ENCODE assay signal across 19 cellular contexts in genomic region chrX:69317721-69318120, GRCh38.
"Had no signal": no experiment of that assay in that cellular context is flagged by ENCODE, and none has a peak within 500 bp of the region (broad histone marks: within the 10 kb centered on the region; RNA-seq: fewer than 3 reads in every experiment).

No MANE protein-coding gene starts in this region.

- H3K4me3 ChIP-seq: gastrocnemius medialis, tibial artery, uterus had no signal

- H3K4me1 ChIP-seq: gastrocnemius medialis, tibial artery, uterus had no signal

- H3K27me3 ChIP-seq: gastrocnemius medialis, tibial artery, uterus had no signal

- DNase-seq: activated CD4-positive, alpha-beta memory T cell treated with anti-CD3 and anti-CD28 coated beads for 36 hours; activated CD4-positive, alpha-beta T cell treated with anti-CD3 and anti-CD28 coated beads for 48 hours; activated effector memory CD4-positive, alpha-beta T cell treated with anti-CD3 and anti-CD28 coated beads, Interleukin-2, amount 50 U/mL, for 16 hours; activated naive CD4-positive, alpha-beta T cell treated with anti-CD3 and anti-CD28 coated beads, Interleukin-2, amount 10 ng/mL, durations not matched to agents 7 days and 5 days; activated T-cell treated with anti-CD3 and anti-CD28 coated beads for 4 hours; amygdala; dermis blood vessel endothelial cell; effector memory CD4-positive, alpha-beta T cell; gastrocnemius medialis; hypothalamus; stimulated activated CD4-positive, alpha-beta T cell treated with anti-CD3 and anti-CD28 coated beads, Interleukin-12 subunit alpha, Interleukin-12 subunit beta, amount 100 ng/mL, for 4 hours; SW 1271; T-helper 2 cell; tibial artery; uterus had no signal

- H3K27ac Mint-ChIP-seq: activated CD4-positive, alpha-beta memory T cell treated with anti-CD3 and anti-CD28 coated beads for 36 hours; activated naive CD4-positive, alpha-beta T cell treated with anti-CD3 and anti-CD28 coated beads, Interleukin-2, amount 10 ng/mL, durations not matched to agents 7 days and 5 days; memory B cell; progenitor cell of endocrine pancreas; stimulated activated naive CD8-positive, alpha-beta T cell treated with anti-CD3 and anti-CD28 coated beads, Interleukin-15, Interleukin-2, amounts not matched to agents 100 ng/mL and 50 ng/mL, for 24 hours had no signal

- H3K27ac ChIP-seq: gastrocnemius medialis, tibial artery, uterus had no signal

- H3K36me3 ChIP-seq: gastrocnemius medialis, tibial artery, uterus had no signal

- H3K4me1 Mint-ChIP-seq: activated naive CD4-positive, alpha-beta T cell treated with anti-CD3 and anti-CD28 coated beads, Interleukin-2, amount 10 ng/mL, durations not matched to agents 7 days and 5 days; memory B cell had no signal

- H3K9me3 Mint-ChIP-seq: activated CD4-positive, alpha-beta memory T cell treated with anti-CD3 and anti-CD28 coated beads for 36 hours; activated naive CD4-positive, alpha-beta T cell treated with anti-CD3 and anti-CD28 coated beads, Interleukin-2, amount 10 ng/mL, durations not matched to agents 7 days and 5 days; memory B cell; stimulated activated naive CD8-positive, alpha-beta T cell treated with anti-CD3 and anti-CD28 coated beads, Interleukin-15, Interleukin-2, amounts not matched to agents 100 ng/mL and 50 ng/mL, for 24 hours had no signal

- H3K4me3 Mint-ChIP-seq: activated CD4-positive, alpha-beta memory T cell treated with anti-CD3 and anti-CD28 coated beads for 36 hours; activated naive CD4-positive, alpha-beta T cell treated with anti-CD3 and anti-CD28 coated beads, Interleukin-2, amount 10 ng/mL, durations not matched to agents 7 days and 5 days; memory B cell; stimulated activated naive CD8-positive, alpha-beta T cell treated with anti-CD3 and anti-CD28 coated beads, Interleukin-15, Interleukin-2, amounts not matched to agents 100 ng/mL and 50 ng/mL, for 24 hours had no signal

- H3K9me3 ChIP-seq: gastrocnemius medialis, tibial artery, uterus had no signal

- ATAC-seq: esophagus mucosa, gastrocnemius medialis had no signal

- H3K27me3 Mint-ChIP-seq: activated CD4-positive, alpha-beta memory T cell treated with anti-CD3 and anti-CD28 coated beads for 36 hours; activated naive CD4-positive, alpha-beta T cell treated with anti-CD3 and anti-CD28 coated beads, Interleukin-2, amount 10 ng/mL, durations not matched to agents 7 days and 5 days; progenitor cell of endocrine pancreas; stimulated activated naive CD8-positive, alpha-beta T cell treated with anti-CD3 and anti-CD28 coated beads, Interleukin-15, Interleukin-2, amounts not matched to agents 100 ng/mL and 50 ng/mL, for 24 hours had no signal

- H3K36me3 Mint-ChIP-seq: activated CD4-positive, alpha-beta memory T cell treated with anti-CD3 and anti-CD28 coated beads for 36 hours; activated naive CD4-positive, alpha-beta T cell treated with anti-CD3 and anti-CD28 coated beads, Interleukin-2, amount 10 ng/mL, durations not matched to agents 7 days and 5 days; memory B cell had no signal
